ENCODE assay signal across 1 cellular context in the genomic region with DNA sequence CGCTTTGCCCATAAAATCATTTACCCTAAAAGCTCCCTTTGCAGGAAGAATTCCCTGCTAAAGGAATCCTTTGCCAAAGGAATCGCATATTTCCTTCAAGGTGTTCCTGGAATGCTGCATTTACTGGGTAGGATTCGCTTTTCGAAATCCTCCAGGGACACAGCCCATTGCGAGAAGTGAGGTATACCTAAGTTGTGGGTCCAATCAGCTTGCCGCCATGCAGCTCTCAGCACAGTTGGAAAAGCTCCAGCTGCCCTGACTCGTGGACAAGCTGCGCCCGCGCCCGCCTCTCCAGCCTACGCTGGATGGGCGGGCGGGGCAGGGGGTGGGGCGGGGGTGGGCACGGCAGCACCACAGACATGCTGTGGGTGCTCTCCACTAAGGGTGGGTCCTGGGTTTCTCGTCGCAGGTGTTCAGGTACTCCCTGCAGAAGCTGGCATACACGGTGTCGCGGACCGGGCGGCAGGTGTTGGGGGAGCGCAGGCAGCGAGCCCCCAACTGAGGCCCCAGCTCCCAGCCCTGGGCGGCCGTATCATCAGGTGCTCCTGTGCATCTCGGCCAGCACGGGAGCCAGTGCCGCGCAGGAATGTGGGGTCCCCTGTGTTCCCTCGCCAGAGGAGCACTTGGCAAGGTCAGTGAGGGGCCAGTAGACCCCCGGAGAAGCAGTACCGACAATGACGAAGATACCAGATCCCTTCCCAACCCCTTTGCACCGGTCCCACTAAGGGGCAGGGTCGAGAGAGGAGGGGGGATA.
TF ChIP-seq lines count a peak whose summit lies in the region.

No MANE protein-coding gene starts in this region.

TF ChIP-seq in WTC11, 78 proteins besides CTCF, POLR2A, EP300 and RAD21 (continued from another document):
- TF ChIP-seq MAX (CRISPR knock-in tag; IDR thresholded peaks at IDR 0.05), result no peak
- TF ChIP-seq ZNF121 (CRISPR knock-in tag; IDR thresholded peaks at IDR 0.05), result no peak
- TF ChIP-seq, protein P1, sequence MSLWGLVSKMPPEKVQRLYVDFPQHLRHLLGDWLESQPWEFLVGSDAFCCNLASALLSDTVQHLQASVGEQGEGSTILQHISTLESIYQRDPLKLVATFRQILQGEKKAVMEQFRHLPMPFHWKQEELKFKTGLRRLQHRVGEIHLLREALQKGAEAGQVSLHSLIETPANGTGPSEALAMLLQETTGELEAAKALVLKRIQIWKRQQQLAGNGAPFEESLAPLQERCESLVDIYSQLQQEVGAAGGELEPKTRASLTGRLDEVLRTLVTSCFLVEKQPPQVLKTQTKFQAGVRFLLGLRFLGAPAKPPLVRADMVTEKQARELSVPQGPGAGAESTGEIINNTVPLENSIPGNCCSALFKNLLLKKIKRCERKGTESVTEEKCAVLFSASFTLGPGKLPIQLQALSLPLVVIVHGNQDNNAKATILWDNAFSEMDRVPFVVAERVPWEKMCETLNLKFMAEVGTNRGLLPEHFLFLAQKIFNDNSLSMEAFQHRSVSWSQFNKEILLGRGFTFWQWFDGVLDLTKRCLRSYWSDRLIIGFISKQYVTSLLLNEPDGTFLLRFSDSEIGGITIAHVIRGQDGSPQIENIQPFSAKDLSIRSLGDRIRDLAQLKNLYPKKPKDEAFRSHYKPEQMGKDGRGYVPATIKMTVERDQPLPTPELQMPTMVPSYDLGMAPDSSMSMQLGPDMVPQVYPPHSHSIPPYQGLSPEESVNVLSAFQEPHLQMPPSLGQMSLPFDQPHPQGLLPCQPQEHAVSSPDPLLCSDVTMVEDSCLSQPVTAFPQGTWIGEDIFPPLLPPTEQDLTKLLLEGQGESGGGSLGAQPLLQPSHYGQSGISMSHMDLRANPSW (CRISPR knock-in tag; conservative IDR thresholded peaks at IDR 0.05; ENCODE audit: low read depth), result no peak
- no peak for TF ChIP-seq E2F5 (CRISPR knock-in tag; IDR thresholded peaks at IDR 0.05)
- no peak for TF ChIP-seq CREM (CRISPR knock-in tag; IDR thresholded peaks at IDR 0.05)
- no peak for TF ChIP-seq ZNF219 (CRISPR knock-in tag; IDR thresholded peaks at IDR 0.05; ENCODE audit: borderline replicate concordance)
- no peak for TF ChIP-seq ZNF512 (CRISPR knock-in tag; IDR thresholded peaks at IDR 0.05; ENCODE audit: borderline replicate concordance)
- no peak for TF ChIP-seq NR3C1 (CRISPR knock-in tag; conservative IDR thresholded peaks at IDR 0.05; ENCODE audit: low read depth)
- TF ChIP-seq, protein P2, sequence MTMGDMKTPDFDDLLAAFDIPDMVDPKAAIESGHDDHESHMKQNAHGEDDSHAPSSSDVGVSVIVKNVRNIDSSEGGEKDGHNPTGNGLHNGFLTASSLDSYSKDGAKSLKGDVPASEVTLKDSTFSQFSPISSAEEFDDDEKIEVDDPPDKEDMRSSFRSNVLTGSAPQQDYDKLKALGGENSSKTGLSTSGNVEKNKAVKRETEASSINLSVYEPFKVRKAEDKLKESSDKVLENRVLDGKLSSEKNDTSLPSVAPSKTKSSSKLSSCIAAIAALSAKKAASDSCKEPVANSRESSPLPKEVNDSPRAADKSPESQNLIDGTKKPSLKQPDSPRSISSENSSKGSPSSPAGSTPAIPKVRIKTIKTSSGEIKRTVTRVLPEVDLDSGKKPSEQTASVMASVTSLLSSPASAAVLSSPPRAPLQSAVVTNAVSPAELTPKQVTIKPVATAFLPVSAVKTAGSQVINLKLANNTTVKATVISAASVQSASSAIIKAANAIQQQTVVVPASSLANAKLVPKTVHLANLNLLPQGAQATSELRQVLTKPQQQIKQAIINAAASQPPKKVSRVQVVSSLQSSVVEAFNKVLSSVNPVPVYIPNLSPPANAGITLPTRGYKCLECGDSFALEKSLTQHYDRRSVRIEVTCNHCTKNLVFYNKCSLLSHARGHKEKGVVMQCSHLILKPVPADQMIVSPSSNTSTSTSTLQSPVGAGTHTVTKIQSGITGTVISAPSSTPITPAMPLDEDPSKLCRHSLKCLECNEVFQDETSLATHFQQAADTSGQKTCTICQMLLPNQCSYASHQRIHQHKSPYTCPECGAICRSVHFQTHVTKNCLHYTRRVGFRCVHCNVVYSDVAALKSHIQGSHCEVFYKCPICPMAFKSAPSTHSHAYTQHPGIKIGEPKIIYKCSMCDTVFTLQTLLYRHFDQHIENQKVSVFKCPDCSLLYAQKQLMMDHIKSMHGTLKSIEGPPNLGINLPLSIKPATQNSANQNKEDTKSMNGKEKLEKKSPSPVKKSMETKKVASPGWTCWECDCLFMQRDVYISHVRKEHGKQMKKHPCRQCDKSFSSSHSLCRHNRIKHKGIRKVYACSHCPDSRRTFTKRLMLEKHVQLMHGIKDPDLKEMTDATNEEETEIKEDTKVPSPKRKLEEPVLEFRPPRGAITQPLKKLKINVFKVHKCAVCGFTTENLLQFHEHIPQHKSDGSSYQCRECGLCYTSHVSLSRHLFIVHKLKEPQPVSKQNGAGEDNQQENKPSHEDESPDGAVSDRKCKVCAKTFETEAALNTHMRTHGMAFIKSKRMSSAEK (CRISPR knock-in tag; IDR thresholded peaks at IDR 0.05; ENCODE audit: borderline replicate concordance), result no peak
- no peak for TF ChIP-seq ATF1 (CRISPR knock-in tag; IDR thresholded peaks at IDR 0.05)
- TF ChIP-seq ETV6 (CRISPR knock-in tag; IDR thresholded peaks at IDR 0.05), result no peak
